ENCODE assay signal across 8 cellular contexts in the genomic region with DNA sequence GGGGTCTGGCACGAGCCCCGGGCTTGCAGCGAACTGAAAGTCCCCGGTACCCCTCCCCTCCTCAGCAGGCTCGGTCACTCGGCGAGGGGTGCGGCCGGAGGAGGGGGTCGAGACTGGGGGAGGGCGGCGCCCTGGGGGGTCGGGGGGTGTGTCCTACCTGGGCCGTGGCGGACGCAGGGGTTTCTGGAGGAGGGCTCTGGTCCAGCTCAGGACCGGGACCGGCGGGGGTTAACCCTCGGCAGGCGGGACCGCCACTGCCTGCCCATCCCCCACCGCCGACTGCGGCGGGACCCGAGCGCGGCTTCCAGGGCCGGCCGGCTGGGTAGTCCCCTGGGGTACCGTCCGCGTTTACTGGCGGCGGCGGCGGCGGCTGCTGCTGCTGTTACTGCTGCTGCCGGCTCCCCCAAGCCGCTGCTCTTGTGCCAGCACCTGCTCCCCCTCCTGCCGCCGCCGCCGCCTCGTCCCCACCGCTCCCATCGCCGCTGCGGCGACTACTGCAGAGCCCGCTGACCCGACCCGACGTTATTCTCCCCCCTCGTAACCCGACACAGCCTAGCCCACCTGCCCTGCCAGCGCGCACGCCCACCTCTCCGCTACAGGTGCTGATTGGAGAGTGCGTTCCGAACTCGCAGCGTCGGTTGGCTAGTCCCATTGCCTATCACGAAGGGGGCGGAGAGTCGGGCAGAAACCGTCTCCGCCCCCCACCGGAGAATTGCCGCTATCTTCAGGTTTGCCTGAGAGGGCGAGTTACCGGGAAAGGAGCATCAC. TPM values are rescaled to one million over a fixed set of nuclear protein-coding genes. Genes with fewer than 3 reads are reported as not detected.
DNase-seq lines count a peak whose midpoint lies in the region; ATAC-seq and TF ChIP-seq lines count a peak whose summit lies in the region.

A gene (minus strand): TSS at position 498 of the 768 bp plus-strand sequence. CDS start 42,161 bp downstream, outside the sequence.

- peak within 1 kb of the TSS; percentile 95 for H3K4me3 Mint-ChIP-seq in progenitor cell of endocrine pancreas (ENCODE audit: low read depth)

- intact Hi-C loops in T-helper 1 cell treated with Interleukin-12 subunit alpha and Interleukin-12 subunit beta and Interleukin-4 antibody, amounts not matched to agents 30 ng/mL and 1 ng/mL, for 36 hours (cut with micrococcal nuclease): loop anchor here (1.0 to 10.0 kb wide), 11 partner anchors 116 to 948 kb away; a partner anchor contains a TSS
- intact Hi-C loops in left ventricle myocardium inferior (cut with micrococcal nuclease): loop anchor here (10.0 kb wide), 1 partner anchor 116 kb away; no protein-coding TSS in a partner anchor

- no peaks in the 10 kb centered on the region for H3K27me3 ChIP-seq in left ventricle myocardium inferior (ENCODE audit: low read depth)

- ATAC-seq in HG02870 (IDR thresholded peaks at IDR 0.05; ENCODE audit: unreplicated experiment): peak; percentile 93

- H3K27me3 Mint-ChIP-seq in progenitor cell of endocrine pancreas: peaks cover 14% of the 10 kb centered on the region

- DNase-seq in GM13976 (ENCODE audit: low spot score) (peak; percentile 94), NCI-H146 treated with DMSO at 0.1 percent for 48 hours (lab: John Stamatoyannopoulos, UW; ENCODE audit: unreplicated experiment) (peak; percentile 93), amniotic stem cell (lab: John Stamatoyannopoulos, UW) (peak; percentile 97), left ventricle myocardium inferior (peak; percentile 99), progenitor cell of endocrine pancreas (ENCODE audit: low spot score, unreplicated experiment) (peak; percentile 97), ureter (ENCODE audit: low spot score) (peak; percentile 99)

- H3K4me1 ChIP-seq in left ventricle myocardium inferior: peaks cover 36% of the 10 kb centered on the region

- H3K36me3 ChIP-seq in left ventricle myocardium inferior: no peaks in the 10 kb centered on the region

- H3K4me3 ChIP-seq in left ventricle myocardium inferior: peak within 1 kb of the TSS; percentile 89

- peaks cover 9% of the 10 kb centered on the region for H3K4me1 Mint-ChIP-seq in progenitor cell of endocrine pancreas (ENCODE audit: low read depth)

- H3K9me3 Mint-ChIP-seq in progenitor cell of endocrine pancreas (ENCODE audit: low read depth): no peaks in the 10 kb centered on the region

- peak within 1 kb of the TSS; percentile 87 for H3K27ac ChIP-seq in left ventricle myocardium inferior (replicated peaks)

- peak within 1 kb of the TSS; percentile 97 for H3K27ac Mint-ChIP-seq in progenitor cell of endocrine pancreas

- TF ChIP-seq CTCF in GM13976 (IDR thresholded peaks at IDR 0.05; ENCODE audit: borderline replicate concordance, control extremely low read depth, extremely low read depth, insufficient read depth, missing control alignments): no peak
- no peak for TF ChIP-seq CTCF in left ventricle myocardium inferior (IDR thresholded peaks at IDR 0.05; ENCODE audit: borderline replicate concordance)
- TF ChIP-seq CTCF in progenitor cell of endocrine pancreas (IDR thresholded peaks at IDR 0.05; ENCODE audit: unreplicated experiment): no peak

- no peaks in the 10 kb centered on the region for H3K9me3 ChIP-seq in left ventricle myocardium inferior (replicated peaks)

- H3K36me3 Mint-ChIP-seq in progenitor cell of endocrine pancreas (ENCODE audit: insufficient read depth): no peaks in the 10 kb centered on the region

- in situ Hi-C loops in GM13976 (cut with MboI; ENCODE audit: low sequenced_read_pairs, unreplicated experiment): loop anchor here (10.0 kb wide), 1 partner anchor 216 kb away; no protein-coding TSS in a partner anchor

RNA-seq across cellular contexts. Expression of the gene that starts here (rescaled TPM):
- total RNA-seq in T-helper 1 cell treated with Interleukin-12 subunit alpha and Interleukin-12 subunit beta and Interleukin-4 antibody, amounts not matched to agents 30 ng/mL and 1 ng/mL, for 36 hours: 15.2 and 16.0 TPM in 2 replicates
- 23.3 TPM for total RNA-seq in left ventricle myocardium inferior
- total RNA-seq in progenitor cell of endocrine pancreas: 18.6 and 19.5 TPM in 2 replicates
- total RNA-seq in ureter: 18.5 TPM

Comparison
In these comparisons a context has a peak if more than half of its experiments do, and no peak if none do; other contexts are left out.
1. Peak in every context shown above with its lines: DNase-seq, ATAC-seq, H3K4me3 ChIP-seq and H3K27ac ChIP-seq.